9 cellular contexts compared by ENCODE assay signal in the genomic region with DNA sequence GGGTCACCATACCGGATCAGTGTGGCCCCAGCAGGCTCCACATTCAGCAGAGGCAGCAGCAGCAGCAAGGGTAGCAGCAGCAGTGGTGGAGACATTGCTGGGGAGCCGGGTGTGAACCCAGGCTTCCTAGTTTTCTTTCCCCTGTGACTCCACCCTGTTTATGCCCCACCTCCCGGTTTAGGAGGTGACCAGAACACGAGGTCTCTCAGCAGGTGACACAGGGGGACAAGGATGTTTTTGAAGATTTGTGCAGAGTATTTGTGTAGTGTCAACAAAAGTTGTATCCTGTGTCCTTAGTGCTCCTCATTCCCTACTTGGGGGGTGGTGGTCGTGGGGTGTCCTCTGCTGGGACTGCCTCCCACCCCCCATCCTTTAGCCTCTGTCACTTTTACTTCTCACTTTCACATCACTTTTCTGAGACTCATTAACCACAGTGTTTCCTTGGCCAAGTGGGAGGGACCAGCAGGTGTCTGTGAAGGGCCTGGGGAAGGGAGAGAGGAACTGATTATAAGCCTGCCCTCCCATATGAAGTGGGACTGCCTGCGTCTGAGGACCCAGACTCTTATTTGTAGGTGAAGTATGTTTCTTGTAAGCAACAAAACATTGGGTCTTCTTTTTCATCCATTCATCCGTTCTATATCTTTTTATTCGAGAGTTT. TPM values are rescaled to one million over a fixed set of nuclear protein-coding genes. Genes with fewer than 3 reads are reported as not detected.
DNase-seq lines count a peak whose midpoint lies in the region; ATAC-seq and TF ChIP-seq lines count a peak whose summit lies in the region.
"Had no signal": no experiment of that assay in that cellular context is flagged by ENCODE, and none has a peak within 500 bp of the region (broad histone marks: within the 10 kb centered on the region; RNA-seq: fewer than 3 reads in every experiment).

No MANE protein-coding gene starts in this region.

- no peak overlapping the region for H3K9ac ChIP-seq in BLaER1

- H3K27me3 ChIP-seq in BLaER1 (no peaks in the 10 kb centered on the region), heart left ventricle (no peaks in the 10 kb centered on the region)

- peak overlapping the region; percentile 3 for H3K4me3 Mint-ChIP-seq in activated naive CD8-positive, alpha-beta T cell treated with anti-CD3 and anti-CD28 coated beads for 36 hours

- peaks cover 38% of the 10 kb centered on the region for H3K4me1 ChIP-seq in BLaER1
- peaks cover 0 to 28% (median 0%) of the 10 kb centered on the region in 12 donors for H3K4me1 ChIP-seq in heart left ventricle

- peak overlapping the region; percentile 14 for H3K27ac Mint-ChIP-seq in activated naive CD8-positive, alpha-beta T cell treated with anti-CD3 and anti-CD28 coated beads for 36 hours

- peaks cover 2% of the 10 kb centered on the region for H3K9me3 Mint-ChIP-seq in activated naive CD8-positive, alpha-beta T cell treated with anti-CD3 and anti-CD28 coated beads for 36 hours

- peak overlapping the region; percentile 11; the same call in 1 of the 2 replicates for H3K4me2 ChIP-seq in BLaER1

- H3K9me3 ChIP-seq in BLaER1 (peaks cover 56% of the 10 kb centered on the region), heart left ventricle (peaks cover 0 to 19% (median 4%) of the 10 kb centered on the region in 12 donors)

- peaks cover 26% of the 10 kb centered on the region for H3K4me1 Mint-ChIP-seq in activated naive CD8-positive, alpha-beta T cell treated with anti-CD3 and anti-CD28 coated beads for 36 hours

- H3K4me3 ChIP-seq in BLaER1: peak overlapping the region; percentile 1; the same call in 1 of the 2 replicates
- H3K4me3 ChIP-seq in heart left ventricle: peak overlapping the region in 2 of 12 donors; percentile 1 to 23

- no peak for TF ChIP-seq POLR2A in heart left ventricle (IDR thresholded peaks at IDR 0.05)

- peaks cover 6% of the 10 kb centered on the region for H3K36me3 Mint-ChIP-seq in activated naive CD8-positive, alpha-beta T cell treated with anti-CD3 and anti-CD28 coated beads for 36 hours

- DNase-seq in activated naive CD8-positive, alpha-beta T cell treated with anti-CD3 and anti-CD28 coated beads for 36 hours: no peak
- DNase-seq in NCI-H2107 (lab: John Stamatoyannopoulos, UW): no peak
- DNase-seq in heart left ventricle: no peak
- DNase-seq in NCI-H345 treated with DMSO at 0.1 percent for 48 hours (lab: John Stamatoyannopoulos, UW; ENCODE audit: unreplicated experiment): no peak
- no peak for DNase-seq in NCI-H526 treated with DMSO at 0.1 percent for 48 hours (lab: John Stamatoyannopoulos, UW)

- H3K27ac ChIP-seq in BLaER1 (no peak overlapping the region), heart left ventricle (peak overlapping the region in 1 of 12 donors; percentile 15)

- H4K20me1 ChIP-seq in BLaER1: no peaks in the 10 kb centered on the region

- intact Hi-C loops in heart left ventricle (cut with DNase I): no loop called here

- ATAC-seq in GM18867 (IDR thresholded peaks at IDR 0.05; ENCODE audit: unreplicated experiment) (peak; percentile 46), HG03159 (IDR thresholded peaks at IDR 0.05; ENCODE audit: unreplicated experiment) (peak; percentile 46), heart left ventricle (no peak)

- TF ChIP-seq CTCF in heart left ventricle (IDR thresholded peaks at IDR 0.05): no peak

- 73 to 80% (median 75%) methylated on average over 8 of the region's 8 CpGs for WGBS in heart left ventricle, 4 donors

- no peaks in the 10 kb centered on the region for H3K36me3 ChIP-seq in BLaER1
- H3K36me3 ChIP-seq in heart left ventricle: no peaks in the 10 kb centered on the region

- no peaks in the 10 kb centered on the region for H3K27me3 Mint-ChIP-seq in activated naive CD8-positive, alpha-beta T cell treated with anti-CD3 and anti-CD28 coated beads for 36 hours

RNA-seq across cellular contexts. Expression of a gene that starts 15.6 kb away (rescaled TPM):
- total RNA-seq in activated naive CD8-positive, alpha-beta T cell treated with anti-CD3 and anti-CD28 coated beads for 36 hours: under 1 TPM; 0.56 to 0.64 TPM
- total RNA-seq in heart left ventricle: 1 to 10 TPM in 8 of 9 donors, under 1 TPM in 1; 0.87 to 4.4 (median 2.5) TPM
- polyA plus RNA-seq in heart left ventricle: 1 to 10 TPM; 1.7 to 3.3 TPM

RNA-seq across cellular contexts. Expression of a gene that starts 20.6 kb away (rescaled TPM):
- total RNA-seq in activated naive CD8-positive, alpha-beta T cell treated with anti-CD3 and anti-CD28 coated beads for 36 hours: 10 to 100 TPM; 16.1 to 18.1 TPM
- under 1 TPM in 4 of 9 donors, not detected in 5; 0.28 to 0.89 (median 0.66) TPM for total RNA-seq in heart left ventricle
- under 1 TPM; 0.36 to 0.61 TPM for polyA plus RNA-seq in heart left ventricle
- total RNA-seq: RPMI7951 had no signal

RNA-seq across cellular contexts. Expression of a gene that starts 31.5 kb away (rescaled TPM):
- total RNA-seq in activated naive CD8-positive, alpha-beta T cell treated with anti-CD3 and anti-CD28 coated beads for 36 hours: 10 to 100 TPM; 49.6 TPM
- total RNA-seq in heart left ventricle: 100 to 1,000 TPM in 3 of 9 donors, 10 to 100 TPM in 6; 66.2 to 162 (median 74.3) TPM
- 100 to 1,000 TPM in 1 of 2 donors, 10 to 100 TPM in 1; 91.5 to 155 TPM for polyA plus RNA-seq in heart left ventricle

RNA-seq across cellular contexts. Expression of a gene that starts 39.4 kb away (rescaled TPM):
- total RNA-seq in activated naive CD8-positive, alpha-beta T cell treated with anti-CD3 and anti-CD28 coated beads for 36 hours: 100 to 1,000 TPM; 191 to 196 TPM
- total RNA-seq in heart left ventricle: 10 to 100 TPM in 4 of 9 donors, 1 to 10 TPM in 5; 6.1 to 18.0 (median 9.0) TPM
- 10 to 100 TPM in 1 of 2 donors, 1 to 10 TPM in 1; 9.6 to 12.1 TPM for polyA plus RNA-seq in heart left ventricle

Comparison
In these comparisons a context has a peak if more than half of its experiments do, and no peak if none do; other contexts are left out.
1. ATAC-seq: peak in GM18867 (single experiment) and HG03159 (single experiment); none in heart left ventricle (0 of 4).
2. RNA of a gene that starts 20.6 kb away (total RNA-seq): 16.1 to 18.1 TPM in activated naive CD8-positive, alpha-beta T cell treated with anti-CD3 and anti-CD28 coated beads for 36 hours; 0.28 to 0.89 TPM in heart left ventricle; every median in the first group is over 4 times any median in the second.